In genomic region chr10:72615985-72616384, GRCh38 we compare ENCODE assay signal across 21 cellular contexts. TPM values are rescaled to one million over a fixed set of nuclear protein-coding genes. Genes with fewer than 3 reads are reported as not detected.
DNase-seq lines count a peak whose midpoint lies in the region; ATAC-seq and TF ChIP-seq lines count a peak whose summit lies in the region.
"Had no signal": no experiment of that assay in that cellular context is flagged by ENCODE, and none has a peak within 500 bp of the region (broad histone marks: within the 10 kb centered on the region; RNA-seq: fewer than 3 reads in every experiment).

No MANE protein-coding gene starts in this region.

- H4K20me1 ChIP-seq in hepatocyte (ENCODE audit: insufficient read depth, poor library complexity, severe bottlenecking), result peaks cover 4% of the 10 kb centered on the region

- TSS peak; percentile 36 for BruUV-seq in Panc1 (replicated peaks; lab: Mats Ljungman, UMichigan)

- WGBS in hepatocyte (ENCODE audit: low lambda C conversion rate, missing lambda C conversion rate), result 100% methylated on average over 1 of the region's 1 CpG

- peaks cover 87% of the 10 kb centered on the region for H3K79me2 ChIP-seq in hepatocyte

- peaks cover 22% of the 10 kb centered on the region for H3K4me1 Mint-ChIP-seq in activated naive CD8-positive, alpha-beta T cell treated with anti-CD3 and anti-CD28 coated beads, Interleukin-2, amount 50 U/mL, for 24 hours
- H3K4me1 Mint-ChIP-seq in activated naive CD8-positive, alpha-beta T cell treated with anti-CD3 and anti-CD28 coated beads for 36 hours, result peaks cover 21% of the 10 kb centered on the region

- H2AFZ ChIP-seq in hepatocyte, result no peak overlapping the region

- TF ChIP-seq CTCF in Panc1 (IDR thresholded peaks at IDR 0.05) (no peak), fibroblast of mammary gland (conservative IDR thresholded peaks at IDR 0.05; ENCODE audit: control insufficient read depth, insufficient read depth, low read depth, low read length) (no peak), hepatocyte (IDR thresholded peaks at IDR 0.05; ENCODE audit: poor library complexity) (no peak)

- H3K9me3 Mint-ChIP-seq in activated naive CD8-positive, alpha-beta T cell treated with anti-CD3 and anti-CD28 coated beads, Interleukin-2, amount 50 U/mL, for 24 hours, result peaks cover 12% of the 10 kb centered on the region
- peaks cover 14% of the 10 kb centered on the region for H3K9me3 Mint-ChIP-seq in activated naive CD8-positive, alpha-beta T cell treated with anti-CD3 and anti-CD28 coated beads for 36 hours

- no peak overlapping the region for H3K4me2 ChIP-seq in hepatocyte
- H3K4me2 ChIP-seq: BLaER1 treated with 17β-estradiol and CSF1 and Interleukin-3, amounts not matched to agents 10 nM and 100 nM had no signal

- H3K27ac Mint-ChIP-seq in activated naive CD8-positive, alpha-beta T cell treated with anti-CD3 and anti-CD28 coated beads, Interleukin-2, amount 50 U/mL, for 24 hours, result peak overlapping the region; percentile 28
- H3K27ac Mint-ChIP-seq in activated naive CD8-positive, alpha-beta T cell treated with anti-CD3 and anti-CD28 coated beads for 36 hours, result no peak overlapping the region
- H3K27ac Mint-ChIP-seq: CD8-positive, alpha-beta T cell; IgD-negative memory B cell had no signal

- peaks cover 12% of the 10 kb centered on the region for H3K36me3 Mint-ChIP-seq in activated naive CD8-positive, alpha-beta T cell treated with anti-CD3 and anti-CD28 coated beads, Interleukin-2, amount 50 U/mL, for 24 hours (ENCODE audit: low read depth)
- H3K36me3 Mint-ChIP-seq in activated naive CD8-positive, alpha-beta T cell treated with anti-CD3 and anti-CD28 coated beads for 36 hours, result peaks cover 23% of the 10 kb centered on the region

- no peaks in the 10 kb centered on the region for H3K9me2 ChIP-seq in hepatocyte (replicated peaks; ENCODE audit: insufficient read depth)

- H3K36me3 ChIP-seq in Panc1 (ENCODE audit: control insufficient read depth, insufficient read depth, low read length), result no peaks in the 10 kb centered on the region
- no peaks in the 10 kb centered on the region for H3K36me3 ChIP-seq in hepatocyte (replicated peaks; ENCODE audit: insufficient read depth, low read depth)

- CTCF ChIA-PET in Panc1 (lab: Charles Lee), result interaction anchor here (0.6 kb wide), 1 partner anchor 241 kb away, joined by 4 read pairs; no protein-coding TSS in a partner anchor

- no peak overlapping the region for H3K4me3 Mint-ChIP-seq in activated naive CD8-positive, alpha-beta T cell treated with anti-CD3 and anti-CD28 coated beads, Interleukin-2, amount 50 U/mL, for 24 hours
- no peak overlapping the region for H3K4me3 Mint-ChIP-seq in activated naive CD8-positive, alpha-beta T cell treated with anti-CD3 and anti-CD28 coated beads for 36 hours
- H3K4me3 Mint-ChIP-seq: CD8-positive, alpha-beta T cell had no signal

- H3K27ac ChIP-seq in Panc1 (ENCODE audit: low read length) (no peak overlapping the region), hepatocyte (no peak overlapping the region)
- H3K27ac ChIP-seq: BLaER1 treated with 17β-estradiol and CSF1 and Interleukin-3, amounts not matched to agents 10 nM and 100 nM had no signal

- H3K27me3 ChIP-seq in Panc1 (ENCODE audit: control insufficient read depth, insufficient read depth, low read length) (no peaks in the 10 kb centered on the region), hepatocyte (no peaks in the 10 kb centered on the region)
- H3K27me3 ChIP-seq: BLaER1 treated with 17β-estradiol and CSF1 and Interleukin-3, amounts not matched to agents 10 nM and 100 nM had no signal

- H3K9me3 ChIP-seq in Panc1 (ENCODE audit: control insufficient read depth, insufficient read depth, low read depth, low read length), result no peaks in the 10 kb centered on the region
- no peaks in the 10 kb centered on the region for H3K9me3 ChIP-seq in hepatocyte (ENCODE audit: low read depth)

- in situ Hi-C loops in Panc1 (cut with HindIII; ENCODE audit: low pct_unique_long_range_greater_than_20kb, low sequenced_read_pairs), result no loop called here

- no peaks in the 10 kb centered on the region for H3K27me3 Mint-ChIP-seq in activated naive CD8-positive, alpha-beta T cell treated with anti-CD3 and anti-CD28 coated beads, Interleukin-2, amount 50 U/mL, for 24 hours
- no peaks in the 10 kb centered on the region for H3K27me3 Mint-ChIP-seq in activated naive CD8-positive, alpha-beta T cell treated with anti-CD3 and anti-CD28 coated beads for 36 hours
- H3K27me3 Mint-ChIP-seq: IgD-negative memory B cell had no signal

- POLR2A ChIA-PET in Panc1 (lab: Charles Lee), result no interaction called here

- intact Hi-C loops in Panc1 (cut with micrococcal nuclease; ENCODE audit: unreplicated experiment), result no loop called here

- H3K4me1 ChIP-seq in Panc1 (ENCODE audit: control insufficient read depth, insufficient read depth, low read length) (no peaks in the 10 kb centered on the region; the same call in 1 of the 2 replicates), hepatocyte (ENCODE audit: insufficient read depth) (no peaks in the 10 kb centered on the region)

- ATAC-seq in activated naive CD8-positive, alpha-beta T cell treated with anti-CD3 and anti-CD28 coated beads, Interleukin-2, amount 50 U/mL, for 24 hours, result no peak
- no peak for ATAC-seq in Panc1
- ATAC-seq: CD8-positive, alpha-beta T cell had no signal

- no peak for DNase-seq in activated naive CD8-positive, alpha-beta T cell treated with anti-CD3 and anti-CD28 coated beads, Interleukin-2, amount 50 U/mL, for 24 hours
- DNase-seq in activated naive CD8-positive, alpha-beta T cell treated with anti-CD3 and anti-CD28 coated beads for 36 hours, result no peak
- DNase-seq in Panc1 (ENCODE audit: low read depth, low spot score), result no peak
- DNase-seq in fibroblast of mammary gland (ENCODE audit: low read depth), result peak; percentile 28
- DNase-seq in hepatocyte (ENCODE audit: low spot score), result no peak
- no peak for DNase-seq in pons (ENCODE audit: low spot score)
- no peak for DNase-seq in foreskin melanocyte
- DNase-seq: Calu3; CD8-positive, alpha-beta T cell; EL; H7; MV-4-11; NCI-H1417; NCI-H187; NCI-H2107; NCI-H510A; NCI-H748 treated with DMSO at 0.1 percent for 48 hours; NK-92 treated with Interleukin-12 subunit alpha and Interleukin-12 subunit beta, amount 100 ng/mL, for 24 hours; OCI-M1 had no signal

- H3K4me3 ChIP-seq in Panc1 (ENCODE audit: low read depth in 2 of 2, low read length in 2 of 2) (no peak overlapping the region), fibroblast of mammary gland (ENCODE audit: control insufficient read depth, low read depth, low read length) (no peak overlapping the region), hepatocyte (no peak overlapping the region)
- H3K4me3 ChIP-seq: BLaER1 treated with 17β-estradiol and CSF1 and Interleukin-3, amounts not matched to agents 10 nM and 100 nM had no signal

RNA-seq across cellular contexts. Expression of gene MICU1, which starts 9.9 kb away (rescaled TPM):
- 10 to 100 TPM; 29.2 to 29.4 TPM for total RNA-seq in activated naive CD8-positive, alpha-beta T cell treated with anti-CD3 and anti-CD28 coated beads for 36 hours
- total RNA-seq in Panc1 (2021; ENCODE audit: unreplicated experiment), result 46.9 TPM
- polyA plus RNA-seq in Panc1 (2012; ENCODE audit: insufficient read length), result 31.7 TPM
- 52.6 and 60.1 TPM in 2 replicates for total RNA-seq in hepatocyte
- polyA plus RNA-seq in hepatocyte, result 34.0 and 37.0 TPM in 2 replicates
